ENCODE assay signal across 1 cellular context in the genomic region with DNA sequence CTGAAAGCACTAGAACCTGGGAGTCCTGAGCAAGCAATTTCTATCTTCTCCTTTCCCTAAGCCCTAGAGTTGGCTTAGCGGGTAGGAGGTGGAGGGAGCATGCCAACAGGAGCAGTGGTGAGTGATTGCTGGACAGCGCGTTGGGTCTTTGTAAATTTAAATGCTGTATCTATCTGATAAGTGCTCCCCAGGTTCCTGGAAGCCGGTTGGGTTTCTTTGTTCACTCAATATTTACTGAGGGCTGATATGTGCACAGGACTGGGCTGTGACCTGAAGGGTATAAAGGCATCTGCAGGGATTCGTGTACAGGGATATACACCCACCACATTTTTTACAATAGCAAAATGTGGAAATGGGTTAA.
TF ChIP-seq lines count a peak whose summit lies in the region.

No MANE protein-coding gene starts in this region.

TF ChIP-seq in IMR-90, 13 proteins besides CTCF, POLR2A, EP300 and RAD21:
- TF ChIP-seq NFE2L2 (IDR thresholded peaks at IDR 0.05; ENCODE audit: low read depth, low read length) (no peak), SMC3 (IDR thresholded peaks at IDR 0.05; ENCODE audit: low read depth, low read length) (no peak), MXI1 (IDR thresholded peaks at IDR 0.05; ENCODE audit: borderline replicate concordance, low read depth, low read length) (no peak), MAZ (IDR thresholded peaks at IDR 0.05; ENCODE audit: borderline replicate concordance, low read depth, low read length) (no peak), CHD1 (IDR thresholded peaks at IDR 0.05; ENCODE audit: low read depth, low read length) (no peak)
- TF ChIP-seq, protein P1, sequence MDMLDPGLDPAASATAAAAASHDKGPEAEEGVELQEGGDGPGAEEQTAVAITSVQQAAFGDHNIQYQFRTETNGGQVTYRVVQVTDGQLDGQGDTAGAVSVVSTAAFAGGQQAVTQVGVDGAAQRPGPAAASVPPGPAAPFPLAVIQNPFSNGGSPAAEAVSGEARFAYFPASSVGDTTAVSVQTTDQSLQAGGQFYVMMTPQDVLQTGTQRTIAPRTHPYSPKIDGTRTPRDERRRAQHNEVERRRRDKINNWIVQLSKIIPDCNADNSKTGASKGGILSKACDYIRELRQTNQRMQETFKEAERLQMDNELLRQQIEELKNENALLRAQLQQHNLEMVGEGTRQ (IDR thresholded peaks at IDR 0.05; ENCODE audit: low read depth, low read length): no peak
